In genomic region chr2:239894276-239894675, GRCh38 we compare ENCODE assay signal across 17 cellular contexts.
DNase-seq lines count a peak whose midpoint lies in the region; ATAC-seq and TF ChIP-seq lines count a peak whose summit lies in the region.
"Had no signal": no experiment of that assay in that cellular context is flagged by ENCODE, and none has a peak within 500 bp of the region (broad histone marks: within the 10 kb centered on the region; RNA-seq: fewer than 3 reads in every experiment).

No MANE protein-coding gene starts in this region.

- WGBS in heart right ventricle, 2 donors, result 81 to 82% methylated on average over 5 of the region's 5 CpGs

- H3K27me3 ChIP-seq in heart right ventricle, result peaks cover 0 to 47% (median 20%) of the 10 kb centered on the region in 7 donors
- H3K27me3 ChIP-seq: BLaER1 treated with 17β-estradiol and CSF1 and Interleukin-3, amounts not matched to agents 10 nM and 100 nM had no signal

- no peaks in the 10 kb centered on the region for H3K9me3 Mint-ChIP-seq in dendritic cell treated with granulocyte-macrophage colony-stimulating factor and Interleukin-4, amounts not matched to agents 40 ng/mL and 50 ng/mL, for 4 days
- H3K9me3 Mint-ChIP-seq: CD8-positive, alpha-beta memory T cell had no signal

- intact Hi-C loops in Right ventricle myocardium superior (cut with DNase I), result no loop called here
- intact Hi-C loops in heart right ventricle (cut with DNase I), result no loop called here
- intact Hi-C loops in dendritic cell treated with granulocyte-macrophage colony-stimulating factor and Interleukin-4, amounts not matched to agents 40 ng/mL and 50 ng/mL, for 4 days (cut with micrococcal nuclease), result loop anchor here (2.0 kb wide), 1 partner anchor 17 kb away; no protein-coding TSS in a partner anchor
- intact Hi-C loops in posterior vena cava (cut with DNase I), result no loop called here

- H3K4me3 Mint-ChIP-seq in dendritic cell treated with granulocyte-macrophage colony-stimulating factor and Interleukin-4, amounts not matched to agents 40 ng/mL and 50 ng/mL, for 4 days, result no peak overlapping the region
- H3K4me3 Mint-ChIP-seq: CD8-positive, alpha-beta memory T cell had no signal

- H3K36me3 Mint-ChIP-seq in dendritic cell treated with granulocyte-macrophage colony-stimulating factor and Interleukin-4, amounts not matched to agents 40 ng/mL and 50 ng/mL, for 4 days (ENCODE audit: low read depth), result peaks cover 71% of the 10 kb centered on the region
- H3K36me3 Mint-ChIP-seq: CD8-positive, alpha-beta memory T cell had no signal

- peak overlapping the region; percentile 79 for H3K27ac Mint-ChIP-seq in dendritic cell treated with granulocyte-macrophage colony-stimulating factor and Interleukin-4, amounts not matched to agents 40 ng/mL and 50 ng/mL, for 4 days
- H3K27ac Mint-ChIP-seq: CD8-positive, alpha-beta memory T cell had no signal

- no peak for TF ChIP-seq CTCF in heart right ventricle (IDR thresholded peaks at IDR 0.05)
- TF ChIP-seq CTCF in GM10266 (IDR thresholded peaks at IDR 0.05; ENCODE audit: control insufficient read depth, insufficient read depth, low read depth, missing control alignments), result no peak

- no peak overlapping the region for H3K4me3 ChIP-seq in heart right ventricle
- H3K4me3 ChIP-seq: BLaER1 treated with 17β-estradiol and CSF1 and Interleukin-3, amounts not matched to agents 10 nM and 100 nM; SJSA1 had no signal

- H3K4me1 Mint-ChIP-seq in dendritic cell treated with granulocyte-macrophage colony-stimulating factor and Interleukin-4, amounts not matched to agents 40 ng/mL and 50 ng/mL, for 4 days (ENCODE audit: low read depth), result peaks cover 58% of the 10 kb centered on the region
- H3K4me1 Mint-ChIP-seq: CD8-positive, alpha-beta memory T cell had no signal

- peaks cover 0 to 15% (median 0%) of the 10 kb centered on the region in 9 donors for H3K4me1 ChIP-seq in heart right ventricle
- H3K4me1 ChIP-seq: SJSA1 had no signal

- no peaks in the 10 kb centered on the region for H3K36me3 ChIP-seq in heart right ventricle
- H3K36me3 ChIP-seq: BLaER1 treated with 17β-estradiol and CSF1 and Interleukin-3, amounts not matched to agents 10 nM and 100 nM; SJSA1 had no signal

- H3K27me3 Mint-ChIP-seq in dendritic cell treated with granulocyte-macrophage colony-stimulating factor and Interleukin-4, amounts not matched to agents 40 ng/mL and 50 ng/mL, for 4 days, result peaks cover 3% of the 10 kb centered on the region

- ATAC-seq in Right ventricle myocardium superior (ENCODE audit: poor library complexity) (no peak), heart right ventricle (no peak)

- H3K27ac ChIP-seq in heart right ventricle, result no peak overlapping the region
- H3K27ac ChIP-seq: BLaER1 treated with 17β-estradiol and CSF1 and Interleukin-3, amounts not matched to agents 10 nM and 100 nM; HL-60; KMS-11; SJSA1 had no signal

- H3K9me3 ChIP-seq in heart right ventricle, result no peaks in the 10 kb centered on the region
- H3K9me3 ChIP-seq: BLaER1 treated with 17β-estradiol and CSF1 and Interleukin-3, amounts not matched to agents 10 nM and 100 nM; SJSA1 had no signal

- DNase-seq in Right ventricle myocardium superior (peak; percentile 8), heart right ventricle (no peak), posterior vena cava (ENCODE audit: low spot score) (peak; percentile 22), GM10266 (ENCODE audit: extremely low spot score) (no peak), NCI-H2029 (lab: John Stamatoyannopoulos, UW) (no peak), NCI-H2081 (lab: John Stamatoyannopoulos, UW) (no peak)
- DNase-seq: CD8-positive, alpha-beta memory T cell; DMS79 treated with DMSO at 0.1 percent for 48 hours; MV-4-11; NCI-H1694 treated with DMSO at 0.1 percent for 48 hours; NCI-H226; NCI-H524 had no signal

Comparison
In these comparisons a context has a peak if more than half of its experiments do, and no peak if none do; other contexts are left out.
1. DNase-seq: peak in Right ventricle myocardium superior (single experiment) and posterior vena cava (single experiment); none in heart right ventricle (0 of 2), GM10266 (single experiment), NCI-H2029 (single experiment) and NCI-H2081 (0 of 2).